1 cellular context compared by ENCODE assay signal in genomic region chr2:226559536-226559935, GRCh38.
TF ChIP-seq lines count a peak whose summit lies in the region.

No MANE protein-coding gene starts in this region.

TF ChIP-seq in HepG2, 621 proteins besides CTCF, POLR2A, EP300 and RAD21 (continued from another document and continues in another):
- TF ChIP-seq BATF2 (CRISPR knock-in tag; IDR thresholded peaks at IDR 0.05): no peak
- no peak for TF ChIP-seq ZNF256 (CRISPR knock-in tag; conservative IDR thresholded peaks at IDR 0.05)
- TF ChIP-seq ZNF414 (CRISPR knock-in tag; IDR thresholded peaks at IDR 0.05): peak; percentile 98
- TF ChIP-seq HNF1B (CRISPR knock-in tag; IDR thresholded peaks at IDR 0.05): no peak
- TF ChIP-seq ZNF432 (CRISPR knock-in tag; IDR thresholded peaks at IDR 0.05; ENCODE audit: borderline replicate concordance): no peak
- TF ChIP-seq ZNF160 (CRISPR knock-in tag; IDR thresholded peaks at IDR 0.05): peak; percentile 99
- TF ChIP-seq FOXA3 (CRISPR knock-in tag; IDR thresholded peaks at IDR 0.05): peak; percentile 100
- TF ChIP-seq SRF (IDR thresholded peaks at IDR 0.05; ENCODE audit: low read depth, low read length): no peak
- TF ChIP-seq TBL1XR1 (IDR thresholded peaks at IDR 0.05; ENCODE audit: borderline replicate concordance, low read length, partially characterized antibody): peak; percentile 81
- TF ChIP-seq ZNF781 (CRISPR knock-in tag; IDR thresholded peaks at IDR 0.05; ENCODE audit: borderline replicate concordance, not compliant biosample characterization): no peak
- peak; percentile 99 for TF ChIP-seq MED1 (CRISPR knock-in tag; IDR thresholded peaks at IDR 0.05)
- peak; percentile 97 for TF ChIP-seq SMAD3 (CRISPR knock-in tag; IDR thresholded peaks at IDR 0.05)
- no peak for TF ChIP-seq CREBL2 (CRISPR knock-in tag; IDR thresholded peaks at IDR 0.05; ENCODE audit: borderline replicate concordance)
- TF ChIP-seq FOSL2 (CRISPR knock-in tag; IDR thresholded peaks at IDR 0.05): peak; percentile 89
- TF ChIP-seq ZNF563 (CRISPR knock-in tag; IDR thresholded peaks at IDR 0.05): no peak
- TF ChIP-seq ZNF709 (CRISPR knock-in tag; IDR thresholded peaks at IDR 0.05): no peak
- no peak for TF ChIP-seq RNF2 (conservative IDR thresholded peaks at IDR 0.05; ENCODE audit: low read depth)
- TF ChIP-seq SMARCE1 (IDR thresholded peaks at IDR 0.05; ENCODE audit: borderline replicate concordance): peak; percentile 52; the same call in 1 of the 2 replicates
- TF ChIP-seq CENPX (CRISPR knock-in tag; IDR thresholded peaks at IDR 0.05): no peak
- no peak for TF ChIP-seq ZNF121 (CRISPR knock-in tag; IDR thresholded peaks at IDR 0.05)
- no peak for TF ChIP-seq CBX5 (CRISPR knock-in tag; IDR thresholded peaks at IDR 0.05; ENCODE audit: borderline replicate concordance)
- TF ChIP-seq ZNF614 (CRISPR knock-in tag; IDR thresholded peaks at IDR 0.05; ENCODE audit: borderline replicate concordance): peak; percentile 99
- peak; percentile 97 for TF ChIP-seq EHMT2 (IDR thresholded peaks at IDR 0.05; ENCODE audit: borderline replicate concordance, low read depth, low read length)
- TF ChIP-seq ZNF282 (IDR thresholded peaks at IDR 0.05; ENCODE audit: partially characterized antibody): no peak
- 0 out of 2 replicates have a peak, but pooled peaks have one; percentile 34 for TF ChIP-seq NFYC (CRISPR knock-in tag; IDR thresholded peaks at IDR 0.05)
- peak; percentile 97 for TF ChIP-seq MIXL1 (CRISPR knock-in tag; IDR thresholded peaks at IDR 0.05)
- no peak for TF ChIP-seq ZBTB7A (CRISPR knock-in tag; IDR thresholded peaks at IDR 0.05)
- TF ChIP-seq HHEX (CRISPR knock-in tag; IDR thresholded peaks at IDR 0.05): peak; percentile 90
- TF ChIP-seq POLR2AphosphoS2 (IDR thresholded peaks at IDR 0.05; ENCODE audit: low read depth, low read length): no peak
- TF ChIP-seq MAF1 (CRISPR knock-in tag; IDR thresholded peaks at IDR 0.05; ENCODE audit: borderline replicate concordance): no peak
- no peak for TF ChIP-seq HNRNPK (IDR thresholded peaks at IDR 0.05; ENCODE audit: low read depth, low read length, poor library complexity, severe bottlenecking)
- no peak; the same call in 1 of the 2 replicates for TF ChIP-seq MTA1 (CRISPR knock-in tag; IDR thresholded peaks at IDR 0.05; ENCODE audit: borderline replicate concordance)
- peak; percentile 87; the same call in 1 of the 2 replicates for TF ChIP-seq ZNF12 (CRISPR knock-in tag; IDR thresholded peaks at IDR 0.05)
- peak; percentile 73; the same call in 1 of the 2 replicates for TF ChIP-seq RFXANK (CRISPR knock-in tag; IDR thresholded peaks at IDR 0.05)
- TF ChIP-seq ZNF674 (CRISPR knock-in tag; IDR thresholded peaks at IDR 0.05; ENCODE audit: low read depth): no peak
- TF ChIP-seq ATRX (CRISPR knock-in tag; IDR thresholded peaks at IDR 0.05; ENCODE audit: borderline replicate concordance): no peak
- TF ChIP-seq TCF7L2 (IDR thresholded peaks at IDR 0.05; ENCODE audit: low read depth, low read length): no peak
- TF ChIP-seq ZBTB33 (CRISPR knock-in tag; IDR thresholded peaks at IDR 0.05): peak; percentile 26; the same call in 1 of the 2 replicates
- TF ChIP-seq PPARG (CRISPR knock-in tag; conservative IDR thresholded peaks at IDR 0.05): peak; percentile 91
- peak; percentile 88 for TF ChIP-seq HDAC1 (CRISPR knock-in tag; IDR thresholded peaks at IDR 0.05)
- TF ChIP-seq KIAA2018 (CRISPR knock-in tag; IDR thresholded peaks at IDR 0.05; ENCODE audit: borderline replicate concordance): 0 out of 2 replicates have a peak, but pooled peaks have one; percentile 75
- TF ChIP-seq RNF219 (CRISPR knock-in tag; IDR thresholded peaks at IDR 0.05): no peak
- peak; percentile 91 for TF ChIP-seq FOXP4 (CRISPR knock-in tag; IDR thresholded peaks at IDR 0.05)
- peak; percentile 96 for TF ChIP-seq ARID3A (IDR thresholded peaks at IDR 0.05; ENCODE audit: low read depth, low read length)
- no peak for TF ChIP-seq MATR3 (CRISPR knock-in tag; IDR thresholded peaks at IDR 0.05)
- TF ChIP-seq TGIF2 (CRISPR knock-in tag; IDR thresholded peaks at IDR 0.05): peak; percentile 45; the same call in 1 of the 2 replicates
- peak; percentile 70; the same call in 1 of the 2 replicates for TF ChIP-seq LCORL (IDR thresholded peaks at IDR 0.05)
- TF ChIP-seq LCORL (CRISPR knock-in tag; IDR thresholded peaks at IDR 0.05): peak; percentile 97
- TF ChIP-seq PRMT3 (CRISPR knock-in tag; IDR thresholded peaks at IDR 0.05; ENCODE audit: borderline replicate concordance, low read depth): no peak
